Comparison of ENCODE assay signal across 10 cellular contexts in genomic region chr1:77412794-77413530, GRCh38.
DNase-seq lines count a peak whose midpoint lies in the region; ATAC-seq and TF ChIP-seq lines count a peak whose summit lies in the region.
"Had no signal": no experiment of that assay in that cellular context is flagged by ENCODE, and none has a peak within 500 bp of the region (broad histone marks: within the 10 kb centered on the region; RNA-seq: fewer than 3 reads in every experiment).

No MANE protein-coding gene starts in this region.

- H3K4me2 ChIP-seq in OCI-LY7 (ENCODE audit: low read length): peak overlapping the region; percentile 93

- H3K4me3 ChIP-seq in OCI-LY7 (ENCODE audit: low read depth, low read length, poor library complexity, severe bottlenecking) (peak overlapping the region; percentile 58), sigmoid colon (no peak overlapping the region), right atrium auricular region (no peak overlapping the region)
- H3K4me3 ChIP-seq: SJSA1 had no signal

- no peaks in the 10 kb centered on the region for H3K79me2 ChIP-seq in OCI-LY7 (ENCODE audit: insufficient read depth, low read depth, low read length)

- no peak for TF ChIP-seq POLR2A in sigmoid colon (IDR thresholded peaks at IDR 0.05)

- H3K9me3 Mint-ChIP-seq in stimulated activated naive CD8-positive, alpha-beta T cell treated with anti-CD3 and anti-CD28 coated beads, Interleukin-15, Interleukin-2, amounts not matched to agents 100 ng/mL and 50 ng/mL, for 24 hours: peaks cover 10% of the 10 kb centered on the region

- H3K36me3 Mint-ChIP-seq in stimulated activated naive CD8-positive, alpha-beta T cell treated with anti-CD3 and anti-CD28 coated beads, Interleukin-15, Interleukin-2, amounts not matched to agents 100 ng/mL and 50 ng/mL, for 24 hours (ENCODE audit: low read depth): peaks cover 5% of the 10 kb centered on the region

- TF ChIP-seq CTCF in OCI-LY7 (conservative IDR thresholded peaks at IDR 0.05; ENCODE audit: low read length): no peak
- no peak for TF ChIP-seq CTCF in sigmoid colon (IDR thresholded peaks at IDR 0.05)
- no peak for TF ChIP-seq CTCF in right atrium auricular region (IDR thresholded peaks at IDR 0.05)

- no peaks in the 10 kb centered on the region for H3K27me3 ChIP-seq in sigmoid colon
- H3K27me3 ChIP-seq in right atrium auricular region: no peaks in the 10 kb centered on the region
- H3K27me3 ChIP-seq: SJSA1 had no signal

- CTCF ChIA-PET in OCI-LY7 (lab: Charles Lee; ENCODE audit: unreplicated experiment): no interaction called here

- no TSS peak for BruUV-seq in OCI-LY7 (replicated peaks; lab: Mats Ljungman, UMichigan)

- POLR2A ChIA-PET in OCI-LY7 (lab: Charles Lee): interaction anchor here (0.6 to 0.8 kb wide), 2 partner anchors 563 to 1043 kb away, joined by 3 read pairs; no protein-coding TSS in a partner anchor

- ATAC-seq in stimulated activated naive CD8-positive, alpha-beta T cell treated with anti-CD3 and anti-CD28 coated beads, Interleukin-15, Interleukin-2, amounts not matched to agents 100 U/mL and 50 U/mL, for 24 hours: no peak
- peak; percentile 42 for ATAC-seq in HG02973 (IDR thresholded peaks at IDR 0.05; ENCODE audit: unreplicated experiment)

- no peaks in the 10 kb centered on the region for H4K20me1 ChIP-seq in OCI-LY7 (ENCODE audit: insufficient read depth, low read length)

- H3K4me1 ChIP-seq in OCI-LY7 (ENCODE audit: insufficient read depth, low read length, poor library complexity, severe bottlenecking) (peaks cover 39% of the 10 kb centered on the region), sigmoid colon (no peaks in the 10 kb centered on the region), right atrium auricular region (no peaks in the 10 kb centered on the region)

- TF ChIP-seq EP300 in sigmoid colon (IDR thresholded peaks at IDR 0.05): no peak

- 50 to 57% methylated on average over 8 of the region's 8 CpGs for WGBS in sigmoid colon, 2 donors

- H3K27me3 Mint-ChIP-seq in stimulated activated naive CD8-positive, alpha-beta T cell treated with anti-CD3 and anti-CD28 coated beads, Interleukin-15, Interleukin-2, amounts not matched to agents 100 ng/mL and 50 ng/mL, for 24 hours: peaks cover 6% of the 10 kb centered on the region

- no peak for DNase-seq in stimulated activated naive CD8-positive, alpha-beta T cell treated with anti-CD3 and anti-CD28 coated beads, Interleukin-15, Interleukin-2, amounts not matched to agents 100 U/mL and 50 U/mL, for 24 hours
- DNase-seq in OCI-LY7 (ENCODE audit: low spot score): peak; percentile 81
- DNase-seq in EL: no peak
- no peak for DNase-seq in sigmoid colon
- no peak for DNase-seq in activated CD4-positive, CD25-positive, alpha-beta regulatory T cell treated with anti-CD3 and anti-CD28 coated beads, Interleukin-2, amount 50 U/mL, for 72 hours
- DNase-seq in right atrium auricular region (ENCODE audit: low spot score): no peak
- DNase-seq: activated naive CD4-positive, alpha-beta T cell treated with anti-CD3 and anti-CD28 coated beads for 36 hours had no signal

- H3K27ac ChIP-seq in OCI-LY7 (ENCODE audit: low read depth, low read length, poor library complexity, severe bottlenecking) (peak overlapping the region; percentile 71), sigmoid colon (no peak overlapping the region), right atrium auricular region (no peak overlapping the region)
- H3K27ac ChIP-seq: SJSA1 had no signal

- no peak overlapping the region; the same call in 1 of the 2 replicates for H2AFZ ChIP-seq in OCI-LY7 (ENCODE audit: low read length)

- H3K27ac Mint-ChIP-seq in stimulated activated naive CD8-positive, alpha-beta T cell treated with anti-CD3 and anti-CD28 coated beads, Interleukin-15, Interleukin-2, amounts not matched to agents 100 ng/mL and 50 ng/mL, for 24 hours: peak overlapping the region; percentile 13
- H3K27ac Mint-ChIP-seq: activated naive CD4-positive, alpha-beta T cell treated with anti-CD3 and anti-CD28 coated beads for 36 hours had no signal

- intact Hi-C loops in OCI-LY7 (cut with micrococcal nuclease; ENCODE audit: unreplicated experiment): loop anchor here (5.0 to 10.0 kb wide), 2 partner anchors 196 to 258 kb away; partner anchors contain the start of gene PIGK
- intact Hi-C loops in sigmoid colon (cut with DNase I): no loop called here

- H3K4me1 Mint-ChIP-seq in stimulated activated naive CD8-positive, alpha-beta T cell treated with anti-CD3 and anti-CD28 coated beads, Interleukin-15, Interleukin-2, amounts not matched to agents 100 ng/mL and 50 ng/mL, for 24 hours (ENCODE audit: low read depth): peaks cover 23% of the 10 kb centered on the region

- H3K4me3 Mint-ChIP-seq in stimulated activated naive CD8-positive, alpha-beta T cell treated with anti-CD3 and anti-CD28 coated beads, Interleukin-15, Interleukin-2, amounts not matched to agents 100 ng/mL and 50 ng/mL, for 24 hours: no peak overlapping the region

- H3K36me3 ChIP-seq in OCI-LY7 (ENCODE audit: insufficient read depth, low read length) (no peaks in the 10 kb centered on the region), sigmoid colon (no peaks in the 10 kb centered on the region), right atrium auricular region (no peaks in the 10 kb centered on the region)
- H3K36me3 ChIP-seq: SJSA1 had no signal

- no peaks in the 10 kb centered on the region for H3K9me3 ChIP-seq in OCI-LY7 (ENCODE audit: low read length)
- H3K9me3 ChIP-seq in sigmoid colon: no peaks in the 10 kb centered on the region
- no peaks in the 10 kb centered on the region for H3K9me3 ChIP-seq in right atrium auricular region
- H3K9me3 ChIP-seq: SJSA1 had no signal

- H3K9me2 ChIP-seq in OCI-LY7 (ENCODE audit: insufficient read depth, low read length): no peaks in the 10 kb centered on the region
